In genomic region chr9:87711857-87712800, GRCh38 we compare ENCODE assay signal across 9 cellular contexts. TPM values are rescaled to one million over a fixed set of nuclear protein-coding genes. Genes with fewer than 3 reads are reported as not detected.
DNase-seq lines count a peak whose midpoint lies in the region; ATAC-seq, FAIRE-seq and TF ChIP-seq lines count a peak whose summit lies in the region.
"Had no signal": no experiment of that assay in that cellular context is flagged by ENCODE, and none has a peak within 500 bp of the region (broad histone marks: within the 10 kb centered on the region; RNA-seq: fewer than 3 reads in every experiment).

No MANE protein-coding gene starts in this region.

- H3K27me3 Mint-ChIP-seq in astrocyte (ENCODE audit: low read depth, unreplicated experiment) = no peaks in the 10 kb centered on the region
- peaks cover 0 to 5% (median 2%) of the 10 kb centered on the region in 3 donors for H3K27me3 Mint-ChIP-seq in immature natural killer cell (ENCODE audit: low read depth in 3 of 3)

- H3K4me2 ChIP-seq in astrocyte (ENCODE audit: low read length) = peak overlapping the region; percentile 76

- no peaks in the 10 kb centered on the region for H4K20me1 ChIP-seq in astrocyte (ENCODE audit: insufficient read depth, low read length)

- TF ChIP-seq EP300 in tibial nerve (IDR thresholded peaks at IDR 0.05) = no peak

- H2AFZ ChIP-seq in astrocyte (ENCODE audit: low read depth, low read length) = peak overlapping the region; percentile 48

- H3K4me1 Mint-ChIP-seq in astrocyte (ENCODE audit: low read depth, unreplicated experiment) (peaks cover 25% of the 10 kb centered on the region), immature natural killer cell (no peaks in the 10 kb centered on the region)

- peak overlapping the region; percentile 76 for H3K9ac ChIP-seq in astrocyte (ENCODE audit: low read length)

- peaks cover 5% of the 10 kb centered on the region for H3K36me3 Mint-ChIP-seq in astrocyte (ENCODE audit: low read depth, unreplicated experiment)
- peaks cover 0 to 3% (median 0%) of the 10 kb centered on the region in 3 donors for H3K36me3 Mint-ChIP-seq in immature natural killer cell

- TF ChIP-seq POLR2A in tibial nerve (IDR thresholded peaks at IDR 0.05) = no peak

- no peaks in the 10 kb centered on the region for H3K36me3 ChIP-seq in astrocyte (ENCODE audit: insufficient read depth, low read length)
- H3K36me3 ChIP-seq in tibial nerve = peaks cover 0 to 4% (median 0%) of the 10 kb centered on the region in 3 donors

- no peak for FAIRE-seq in astrocyte (lab: Jason Lieb, UNC)

- H3K27ac Mint-ChIP-seq in astrocyte (ENCODE audit: unreplicated experiment) (peak overlapping the region; percentile 83), immature natural killer cell (no peak overlapping the region)

- H3K4me1 ChIP-seq in astrocyte (ENCODE audit: insufficient read depth, low read length) = peaks cover 35% of the 10 kb centered on the region
- peaks cover 0 to 31% (median 18%) of the 10 kb centered on the region in 4 donors for H3K4me1 ChIP-seq in tibial nerve

- ATAC-seq in GM19463 (IDR thresholded peaks at IDR 0.05; ENCODE audit: unreplicated experiment) (no peak), GM18517 (IDR thresholded peaks at IDR 0.05; ENCODE audit: unreplicated experiment) (no peak)

- H3K27ac ChIP-seq in astrocyte (ENCODE audit: low read depth, low read length) (peak overlapping the region; percentile 92), tibial nerve (peak overlapping the region in 3 of 4 donors; percentile 31 to 80 (median 58))

- H3K27me3 ChIP-seq in astrocyte (ENCODE audit: insufficient read depth, low read length) (no peaks in the 10 kb centered on the region), tibial nerve (no peaks in the 10 kb centered on the region)
- H3K27me3 ChIP-seq: heart right ventricle had no signal

- no peaks in the 10 kb centered on the region for H3K9me3 ChIP-seq in astrocyte (ENCODE audit: insufficient read depth, low read depth, low read length)
- no peaks in the 10 kb centered on the region for H3K9me3 ChIP-seq in tibial nerve
- H3K9me3 ChIP-seq: heart right ventricle had no signal

- no peak overlapping the region for H3K4me3 ChIP-seq in astrocyte (ENCODE audit: insufficient read depth, low read depth, low read length)
- no peak overlapping the region for H3K4me3 ChIP-seq in tibial nerve
- H3K4me3 ChIP-seq: heart right ventricle had no signal

- no peaks in the 10 kb centered on the region for H3K79me2 ChIP-seq in astrocyte (ENCODE audit: insufficient read depth, low read length)

- WGBS in tibial nerve, 2 donors = 65 to 72% methylated on average over 9 of the region's 9 CpGs

- H3K9me3 Mint-ChIP-seq in astrocyte (ENCODE audit: unreplicated experiment) (no peaks in the 10 kb centered on the region), immature natural killer cell (no peaks in the 10 kb centered on the region)

- DNase-seq in HK-2 (ENCODE audit: unreplicated experiment) = peak; percentile 51
- DNase-seq in astrocyte (ENCODE audit: low read depth) = peak; percentile 73
- peak; percentile 36 for DNase-seq in left kidney (ENCODE audit: low read depth, low spot score)
- DNase-seq in tibial nerve (ENCODE audit: low spot score in 2 of 2) = no peak
- no peak for DNase-seq in NCI-H1436 (lab: John Stamatoyannopoulos, UW)
- DNase-seq in immature natural killer cell = no peak
- DNase-seq: heart right ventricle had no signal

- TF ChIP-seq CTCF in astrocyte (IDR thresholded peaks at IDR 0.05; ENCODE audit: insufficient read depth, low read depth, low read length) = no peak
- TF ChIP-seq CTCF in tibial nerve (IDR thresholded peaks at IDR 0.05) = no peak

- H3K4me3 Mint-ChIP-seq in astrocyte (ENCODE audit: unreplicated experiment) (peak overlapping the region; percentile 8), immature natural killer cell (no peak overlapping the region)

RNA-seq across cellular contexts. Expression of gene CTSL, which starts 13.8 kb away (rescaled TPM):
- total RNA-seq in astrocyte = 94.9 and 99.1 TPM in 2 replicates
- 100 to 1,000 TPM in 2 of 4 donors, 10 to 100 TPM in 2; 77.7 to 181 (median 100) TPM for total RNA-seq in tibial nerve
- under 1 TPM in 1 of 3 donors, not detected in 2; 0.49 TPM for polyA plus RNA-seq in immature natural killer cell

Comparison
In these comparisons a context has a peak if more than half of its experiments do, and no peak if none do; other contexts are left out.
1. DNase-seq: peak in HK-2 (single experiment), astrocyte (single experiment) and left kidney (single experiment); none in tibial nerve (0 of 2), NCI-H1436 (single experiment) and immature natural killer cell (0 of 3).